ENCODE assay signal across 25 cellular contexts in genomic region chr1:99537886-99538617, GRCh38.
"Had no signal": no experiment of that assay in that cellular context is flagged by ENCODE, and none has a peak within 500 bp of the region (broad histone marks: within the 10 kb centered on the region; RNA-seq: fewer than 3 reads in every experiment).

No MANE protein-coding gene starts in this region.

- H3K27me3 ChIP-seq: heart right ventricle, left lung, neutrophil, sigmoid colon, stomach, thyroid gland had no signal

- ATAC-seq: left lung; stimulated activated naive B cell treated with anti-CD40 and anti-IgM and Interleukin-4, amounts not matched to agents 10 μg/mL and 1 μg/mL and 100 μg/mL, for 72 hours had no signal

- H3K27ac ChIP-seq: left lung, neutrophil, sigmoid colon, stomach, thyroid gland, WERI-Rb-1 had no signal

- H3K4me1 ChIP-seq: left lung, sigmoid colon, thyroid gland had no signal

- H3K9me3 ChIP-seq: heart right ventricle, left lung, neutrophil, sigmoid colon, stomach, thyroid gland had no signal

- FAIRE-seq: endothelial cell of umbilical vein, TTC549 had no signal

- H3K4me3 ChIP-seq: heart right ventricle, left lung, sigmoid colon, stomach, thyroid gland had no signal

- H3K36me3 ChIP-seq: heart right ventricle, left lung, neutrophil, sigmoid colon, stomach, thyroid gland, WERI-Rb-1 had no signal

- DNase-seq: activated CD4-positive, alpha-beta memory T cell treated with anti-CD3 and anti-CD28 coated beads, Interleukin-2, amount 10 ng/mL, durations not matched to agents 7 days and 5 days; activated CD4-positive, alpha-beta T cell treated with anti-CD3 and anti-CD28 coated beads, Interleukin-2, amount 10 ng/mL, durations not matched to agents 24 days and 14 days; activated CD4-positive, CD25-positive, alpha-beta regulatory T cell treated with anti-CD3 and anti-CD28 coated beads, Interleukin-2, amount 50 U/mL, for 72 hours; activated CD8-positive, alpha-beta memory T cell treated with anti-CD3 and anti-CD28 coated beads, Interleukin-2, amount 50 U/mL, for 48 hours; activated gamma-delta T cell; activated naive CD4-positive, alpha-beta T cell treated with anti-CD3 and anti-CD28 coated beads, Interleukin-2, amount 50 U/mL, for 16 hours; activated T-cell treated with anti-CD3 and anti-CD28 coated beads, Interleukin-2, amount 50 U/mL, for 24 hours; amniotic stem cell; caudate nucleus; foreskin fibroblast; heart right ventricle; left lung; naive B cell; nephron progenitor cell; sigmoid colon; stimulated activated CD4-positive, alpha-beta T cell treated with anti-CD3 and anti-CD28 coated beads, Interleukin-15, amount 100 ng/mL, for 24 hours; stimulated activated CD4-positive, alpha-beta T cell treated with anti-CD3 and anti-CD28 coated beads, Interleukin-2, amount 100 ng/mL, for 24 hours; stimulated activated naive B cell treated with anti-CD40 and anti-IgM and Interleukin-4, amounts not matched to agents 10 μg/mL and 1 μg/mL and 100 μg/mL, for 72 hours; stomach; T-helper 9 cell; thyroid gland; WERI-Rb-1 had no signal
